In the genomic region with DNA sequence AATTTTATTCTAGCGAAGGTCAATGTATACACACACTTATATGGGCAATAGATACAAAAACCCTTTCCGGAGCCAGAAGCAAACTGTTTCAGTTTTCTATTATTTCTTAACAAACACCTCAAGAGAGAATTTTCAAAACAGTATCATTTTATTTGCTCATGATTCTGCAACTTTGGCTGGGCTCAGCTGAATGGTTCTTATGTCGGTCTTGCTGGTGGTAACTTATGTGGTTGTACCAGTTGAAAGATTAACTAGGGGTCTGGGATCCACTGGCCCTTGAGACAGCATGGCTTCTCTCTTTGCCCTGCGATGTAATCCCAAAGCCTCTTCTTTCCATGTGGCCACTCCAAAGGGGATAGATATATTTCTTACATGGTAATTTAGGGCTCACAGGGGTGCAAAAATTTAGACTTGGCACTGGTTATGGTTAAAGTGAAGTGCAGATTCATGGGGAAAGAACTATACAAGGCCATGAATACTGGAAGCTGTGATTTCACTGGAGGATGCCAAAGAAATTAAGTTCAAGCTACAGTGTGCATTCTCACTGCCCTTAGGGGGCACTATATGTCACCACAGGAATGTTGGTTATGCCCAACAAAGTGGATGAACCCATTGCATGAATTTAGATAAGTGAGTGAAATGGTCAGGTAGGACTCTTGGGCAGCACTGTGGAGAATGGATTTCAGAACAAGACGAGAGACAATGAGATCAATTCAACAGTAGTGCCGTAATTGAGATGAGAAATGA, we compare ENCODE assay signal across 11 cellular contexts.
"Had no signal": no experiment of that assay in that cellular context is flagged by ENCODE, and none has a peak within 500 bp of the region (broad histone marks: within the 10 kb centered on the region; RNA-seq: fewer than 3 reads in every experiment).

No MANE protein-coding gene starts in this region.

- H3K27me3 ChIP-seq: heart left ventricle, right atrium auricular region, thyroid gland had no signal

- H3K9me3 ChIP-seq: thyroid gland had no signal

- H3K27ac ChIP-seq: heart left ventricle, right atrium auricular region, thyroid gland had no signal

- DNase-seq: activated CD4-positive, alpha-beta T cell treated with anti-CD3 and anti-CD28 coated beads, Interleukin-2, amount 10 ng/mL, durations not matched to agents 7 days and 5 days; activated CD4-positive, CD25-positive, alpha-beta regulatory T cell; activated CD8-positive, alpha-beta memory T cell treated with anti-CD3 and anti-CD28 coated beads for 24 hours; activated naive CD4-positive, alpha-beta T cell treated with anti-CD3 and anti-CD28 coated beads for 36 hours; heart left ventricle; mammary epithelial cell; natural killer cell; posterior cingulate gyrus; thyroid gland had no signal

- H3K27me3 Mint-ChIP-seq: activated CD4-positive, alpha-beta T cell treated with anti-CD3 and anti-CD28 coated beads, Interleukin-2, amount 10 ng/mL, durations not matched to agents 7 days and 5 days had no signal

- H3K4me3 ChIP-seq: heart left ventricle, right atrium auricular region, smooth muscle cell, thyroid gland had no signal

- H3K27ac Mint-ChIP-seq: activated CD4-positive, alpha-beta T cell treated with anti-CD3 and anti-CD28 coated beads, Interleukin-2, amount 10 ng/mL, durations not matched to agents 7 days and 5 days; activated naive CD4-positive, alpha-beta T cell treated with anti-CD3 and anti-CD28 coated beads for 36 hours; natural killer cell had no signal

- H3K4me1 Mint-ChIP-seq: activated CD4-positive, alpha-beta T cell treated with anti-CD3 and anti-CD28 coated beads, Interleukin-2, amount 10 ng/mL, durations not matched to agents 7 days and 5 days; natural killer cell had no signal

- H3K36me3 ChIP-seq: heart left ventricle, right atrium auricular region, thyroid gland had no signal

- H3K4me1 ChIP-seq: heart left ventricle, right atrium auricular region, thyroid gland had no signal

- H3K4me2 ChIP-seq: smooth muscle cell had no signal

- H3K4me3 Mint-ChIP-seq: activated CD4-positive, alpha-beta T cell treated with anti-CD3 and anti-CD28 coated beads, Interleukin-2, amount 10 ng/mL, durations not matched to agents 7 days and 5 days; activated naive CD4-positive, alpha-beta T cell treated with anti-CD3 and anti-CD28 coated beads for 36 hours; natural killer cell had no signal

- H3K36me3 Mint-ChIP-seq: natural killer cell had no signal

- ATAC-seq: heart left ventricle, natural killer cell had no signal
